1 cellular context compared by ENCODE assay signal in the genomic region with DNA sequence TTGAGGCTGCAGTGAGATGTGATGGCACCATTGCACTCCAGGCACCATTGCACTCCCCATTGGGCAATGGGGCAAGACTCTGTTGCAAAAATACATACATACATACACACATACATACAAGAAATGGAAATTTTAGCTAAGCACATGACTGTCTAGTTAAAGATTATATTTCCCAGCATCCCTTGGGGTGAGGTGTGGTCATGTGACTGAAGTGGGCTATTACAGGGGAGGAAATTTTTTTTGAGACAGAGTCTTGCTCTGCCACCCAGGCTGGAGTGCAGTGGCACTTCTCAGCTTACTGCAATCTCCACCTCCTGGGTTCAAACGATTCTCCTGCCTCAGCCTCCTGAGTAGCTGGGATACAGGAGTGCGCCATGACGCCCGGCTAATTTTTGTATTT.
TF ChIP-seq lines count a peak whose summit lies in the region.

No MANE protein-coding gene starts in this region.

TF ChIP-seq in HCT116, 20 proteins besides CTCF, POLR2A, EP300 and RAD21 (continued from another document):
- TF ChIP-seq, protein P1, sequence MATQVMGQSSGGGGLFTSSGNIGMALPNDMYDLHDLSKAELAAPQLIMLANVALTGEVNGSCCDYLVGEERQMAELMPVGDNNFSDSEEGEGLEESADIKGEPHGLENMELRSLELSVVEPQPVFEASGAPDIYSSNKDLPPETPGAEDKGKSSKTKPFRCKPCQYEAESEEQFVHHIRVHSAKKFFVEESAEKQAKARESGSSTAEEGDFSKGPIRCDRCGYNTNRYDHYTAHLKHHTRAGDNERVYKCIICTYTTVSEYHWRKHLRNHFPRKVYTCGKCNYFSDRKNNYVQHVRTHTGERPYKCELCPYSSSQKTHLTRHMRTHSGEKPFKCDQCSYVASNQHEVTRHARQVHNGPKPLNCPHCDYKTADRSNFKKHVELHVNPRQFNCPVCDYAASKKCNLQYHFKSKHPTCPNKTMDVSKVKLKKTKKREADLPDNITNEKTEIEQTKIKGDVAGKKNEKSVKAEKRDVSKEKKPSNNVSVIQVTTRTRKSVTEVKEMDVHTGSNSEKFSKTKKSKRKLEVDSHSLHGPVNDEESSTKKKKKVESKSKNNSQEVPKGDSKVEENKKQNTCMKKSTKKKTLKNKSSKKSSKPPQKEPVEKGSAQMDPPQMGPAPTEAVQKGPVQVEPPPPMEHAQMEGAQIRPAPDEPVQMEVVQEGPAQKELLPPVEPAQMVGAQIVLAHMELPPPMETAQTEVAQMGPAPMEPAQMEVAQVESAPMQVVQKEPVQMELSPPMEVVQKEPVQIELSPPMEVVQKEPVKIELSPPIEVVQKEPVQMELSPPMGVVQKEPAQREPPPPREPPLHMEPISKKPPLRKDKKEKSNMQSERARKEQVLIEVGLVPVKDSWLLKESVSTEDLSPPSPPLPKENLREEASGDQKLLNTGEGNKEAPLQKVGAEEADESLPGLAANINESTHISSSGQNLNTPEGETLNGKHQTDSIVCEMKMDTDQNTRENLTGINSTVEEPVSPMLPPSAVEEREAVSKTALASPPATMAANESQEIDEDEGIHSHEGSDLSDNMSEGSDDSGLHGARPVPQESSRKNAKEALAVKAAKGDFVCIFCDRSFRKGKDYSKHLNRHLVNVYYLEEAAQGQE (IDR thresholded peaks at IDR 0.05; ENCODE audit: low read depth): no peak
- TF ChIP-seq CEBPB (IDR thresholded peaks at IDR 0.05; ENCODE audit: low read depth) (no peak), ZNF274 (IDR thresholded peaks at IDR 0.05; ENCODE audit: low read depth, low read length) (no peak)
TF ChIP-seq in HCT116: peak in this region for 0.
